8 cellular contexts compared by ENCODE assay signal in the genomic region with DNA sequence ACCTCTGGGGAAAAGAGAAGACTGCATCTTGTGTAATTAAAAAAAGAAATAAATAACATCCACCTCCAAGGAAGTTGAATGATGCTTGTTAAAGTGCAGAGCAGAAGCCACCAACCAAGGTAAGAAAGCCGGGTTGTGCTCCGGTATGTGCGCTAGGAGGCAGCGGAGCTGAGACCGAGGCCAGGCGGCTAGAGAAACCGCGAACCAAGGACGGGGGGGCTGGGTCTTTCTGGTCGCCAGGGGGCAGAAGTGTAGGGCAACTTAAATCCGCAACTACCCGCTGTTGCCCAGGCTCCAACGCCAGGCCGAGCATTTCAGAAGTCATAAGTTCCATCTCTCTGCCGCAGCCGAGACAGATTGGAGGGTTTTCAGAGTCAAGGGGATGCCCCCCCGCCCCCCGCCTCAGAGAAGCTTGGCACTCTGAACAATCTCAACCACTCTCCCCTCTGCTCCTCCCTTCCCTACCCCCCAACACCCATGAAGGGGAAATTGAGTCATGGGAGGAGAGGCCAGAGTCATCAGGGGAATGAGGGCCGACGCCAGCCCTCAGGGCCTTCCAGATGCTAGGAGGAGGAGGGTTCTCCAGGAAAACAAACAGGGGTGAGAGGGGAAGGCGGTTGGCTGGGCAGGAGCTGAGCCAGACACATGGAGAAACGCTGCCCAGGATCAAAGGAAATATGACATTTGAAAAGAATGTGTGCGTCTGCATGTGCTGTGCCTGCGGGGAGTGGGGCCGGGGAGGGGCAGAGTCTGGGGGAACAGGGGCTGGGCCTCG. TPM values are rescaled to one million over a fixed set of nuclear protein-coding genes. Genes with fewer than 3 reads are reported as not detected.
DNase-seq lines count a peak whose midpoint lies in the region; ATAC-seq and TF ChIP-seq lines count a peak whose summit lies in the region.

No MANE protein-coding gene starts in this region.

- peak overlapping the region; percentile 46 for H3K4me2 ChIP-seq in KMS-11

- ATAC-seq in GM19023 (IDR thresholded peaks at IDR 0.05; ENCODE audit: unreplicated experiment) (peak; percentile 38), gastroesophageal sphincter (peak; percentile 48)

- POLR2A ChIA-PET in AG04449 (lab: Yijun Ruan, JAX): interaction anchor here (0.6 to 2.3 kb wide), 12 partner anchors 8 to 76 kb away, joined by 3 to 32 read pairs (median 4); a partner anchor contains a TSS

- no peak for TF ChIP-seq EP300 in gastroesophageal sphincter (IDR thresholded peaks at IDR 0.05)

- H3K4me1 ChIP-seq in KMS-11 (ENCODE audit: low read depth, poor library complexity, severe bottlenecking) (peaks cover 14% of the 10 kb centered on the region), gastroesophageal sphincter (peaks cover 0 to 61% (median 19%) of the 10 kb centered on the region in 3 donors), testis (peaks cover 16% of the 10 kb centered on the region)

- peak overlapping the region; percentile 35; the same call in 1 of the 2 replicates for H3K9ac ChIP-seq in KMS-11

- H4K20me1 ChIP-seq in KMS-11 (ENCODE audit: insufficient read depth): no peaks in the 10 kb centered on the region

- H3K4me3 ChIP-seq in AG04449 (ENCODE audit: low read depth, low read length) (peak overlapping the region; percentile 59), KMS-11 (IDR thresholded peaks at IDR 0.05; ENCODE audit: insufficient read depth, low read depth, low read length) (no peak overlapping the region), gastroesophageal sphincter (peak overlapping the region; percentile 85 to 87), testis (peak overlapping the region; percentile 19 to 62)

- CTCF ChIA-PET in AG04449 (lab: Yijun Ruan, JAX): interaction anchor here (0.7 to 2.3 kb wide), 31 partner anchors 9 to 76 kb away, joined by 3 to 83 read pairs (median 5); a partner anchor contains a TSS

- no peaks in the 10 kb centered on the region for H3K79me2 ChIP-seq in KMS-11 (ENCODE audit: insufficient read depth, low read depth)

- H3K36me3 ChIP-seq in KMS-11 (ENCODE audit: insufficient read depth) (no peaks in the 10 kb centered on the region), gastroesophageal sphincter (no peaks in the 10 kb centered on the region), testis (ENCODE audit: low read depth, missing control alignments) (no peaks in the 10 kb centered on the region)

- WGBS in gastroesophageal sphincter (ENCODE audit: low coverage in 1 of 2), 2 donors: 0 to 1% methylated on average over 10 to 17 of the region's 26 CpGs
- 2 to 7% methylated on average over 25 to 26 of the region's 26 CpGs for WGBS in testis, 2 donors

- TF ChIP-seq CTCF in AG04449 (IDR thresholded peaks at IDR 0.05; ENCODE audit: insufficient read depth, low read length, missing control alignments): peak; percentile 97
- peak; percentile 73 for TF ChIP-seq CTCF in KMS-11 (conservative IDR thresholded peaks at IDR 0.05; ENCODE audit: low read depth, low read length)
- TF ChIP-seq CTCF in gastroesophageal sphincter (IDR thresholded peaks at IDR 0.05): peak in 3 of 4 experiments; percentile 93 to 94 (median 94)
- peak; percentile 57 to 86 (median 80) for TF ChIP-seq CTCF in testis (IDR thresholded peaks at IDR 0.05)

- H3K27ac ChIP-seq in KMS-11: peak overlapping the region; percentile 64
- H3K27ac ChIP-seq in gastroesophageal sphincter: peak overlapping the region; percentile 95 to 99 (median 97)
- peak overlapping the region; percentile 80 to 87 for H3K27ac ChIP-seq in testis

- TF ChIP-seq POLR2A in gastroesophageal sphincter (IDR thresholded peaks at IDR 0.05): no peak
- no peak for TF ChIP-seq POLR2A in testis (IDR thresholded peaks at IDR 0.05)

- H3K9me3 ChIP-seq in gastroesophageal sphincter: no peaks in the 10 kb centered on the region
- H3K9me3 ChIP-seq in testis: no peaks in the 10 kb centered on the region

- H2AFZ ChIP-seq in KMS-11 (ENCODE audit: low read depth): peak overlapping the region; percentile 88

- H3K27me3 ChIP-seq in KMS-11 (ENCODE audit: insufficient read depth, low read depth) (no peaks in the 10 kb centered on the region), gastroesophageal sphincter (no peaks in the 10 kb centered on the region), testis (no peaks in the 10 kb centered on the region)

- intact Hi-C loops in testis (cut with DNase I; ENCODE audit: low total_unique reads): loop anchor here (5.0 kb wide), 1 partner anchor 67 kb away; no protein-coding TSS in a partner anchor

- DNase-seq in AG04449 (ENCODE audit: low read depth, low spot score) (peak; percentile 65), SHP77 (lab: John Stamatoyannopoulos, UW) (peak; percentile 91 to 94), non-pigmented ciliary epithelial cell (ENCODE audit: low read depth) (peak; percentile 63), testis (peak; percentile 92)
- peak; percentile 60 for DNase-seq in activated naive CD4-positive, alpha-beta T cell treated with anti-CD3 and anti-CD28 coated beads, Interleukin-2, amount 50 U/mL, for 16 hours

RNA-seq across cellular contexts. Expression of a gene that starts 2.2 kb away (rescaled TPM):
- total RNA-seq in gastroesophageal sphincter: 10 to 100 TPM; 33.5 to 63.5 (median 57.9) TPM
- 10 to 100 TPM; 40.9 to 53.5 TPM for total RNA-seq in testis
- 83.6 TPM for polyA plus RNA-seq in testis (ENCODE audit: insufficient read depth, low read depth, low replicate concordance)

RNA-seq across cellular contexts. Expression of a gene that starts 26.0 kb away (rescaled TPM):
- total RNA-seq in gastroesophageal sphincter (1 to 10 TPM; 3.1 to 8.9 (median 3.9) TPM), testis (10 to 100 TPM in 1 of 2 donors, 1 to 10 TPM in 1; 3.2 to 11.3 TPM)
- polyA plus RNA-seq in testis (ENCODE audit: insufficient read depth, low read depth, low replicate concordance): 2.8 TPM

RNA-seq across cellular contexts. Expression of a gene that starts 30.9 kb away (rescaled TPM):
- total RNA-seq in gastroesophageal sphincter: 10 to 100 TPM; 13.3 to 40.5 (median 22.6) TPM
- 10 to 100 TPM; 13.9 to 23.1 TPM for total RNA-seq in testis
- 10.0 TPM for polyA plus RNA-seq in testis (ENCODE audit: insufficient read depth, low read depth, low replicate concordance)

RNA-seq across cellular contexts. Expression of a gene that starts 33.0 kb away (rescaled TPM):
- total RNA-seq in gastroesophageal sphincter: 10 to 100 TPM in 2 of 4 donors, 1 to 10 TPM in 2; 6.9 to 19.9 (median 11.5) TPM
- 10 to 100 TPM; 21.8 TPM for total RNA-seq in testis
- 22.0 TPM for polyA plus RNA-seq in testis (ENCODE audit: insufficient read depth, low read depth, low replicate concordance)

RNA-seq across cellular contexts. Expression of a gene that starts 54.5 kb away (rescaled TPM):
- total RNA-seq in gastroesophageal sphincter (1 to 10 TPM; 3.0 to 4.2 (median 3.4) TPM), testis (10 to 100 TPM; 10.3 to 10.9 TPM)
- 5.5 TPM for polyA plus RNA-seq in testis (ENCODE audit: insufficient read depth, low read depth, low replicate concordance)
